ENCODE assay signal across 9 cellular contexts in the genomic region with DNA sequence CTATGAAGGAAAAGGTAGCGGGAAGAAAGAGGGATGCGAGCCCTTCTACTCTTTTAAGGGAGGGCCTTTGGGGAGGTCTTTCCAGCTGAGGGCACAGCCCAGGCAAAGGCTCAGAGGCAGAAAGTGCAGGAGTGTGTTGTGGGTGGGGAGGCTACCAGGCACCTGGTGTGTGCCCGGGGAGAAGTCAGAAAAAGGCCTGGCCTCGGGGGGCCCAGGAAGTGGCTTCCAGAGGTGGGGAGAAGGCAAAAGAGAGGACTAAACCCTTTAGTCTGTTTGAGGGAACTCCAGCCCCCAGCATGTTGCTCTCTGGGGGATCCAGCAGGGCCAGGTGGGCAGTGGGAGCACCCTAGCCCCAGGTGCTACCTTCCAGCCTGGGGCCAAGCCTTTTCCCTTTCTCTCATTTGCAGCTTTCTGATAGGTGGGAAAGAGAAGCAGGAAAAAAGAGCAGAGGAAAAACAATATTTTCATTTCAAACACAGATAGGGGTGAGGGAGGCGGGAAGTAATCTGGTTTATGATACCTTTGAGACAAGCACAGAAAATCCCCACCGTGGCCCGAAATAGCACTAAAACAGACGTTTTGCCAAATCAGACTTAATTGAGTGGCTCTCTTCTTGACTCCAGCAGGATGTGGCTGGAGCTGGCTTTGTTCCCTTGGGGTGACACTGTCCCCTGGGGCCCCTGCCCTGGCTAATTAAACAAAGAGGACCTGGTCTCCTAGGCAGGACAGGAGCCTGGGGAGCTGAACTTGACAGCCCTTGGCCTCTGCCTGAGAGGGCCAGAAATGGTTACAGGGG. TPM values are rescaled to one million over a fixed set of nuclear protein-coding genes. Genes with fewer than 3 reads are reported as not detected.
A peak's percentile ranks its signal among the peaks of the same experiment; 100 is the strongest.
DNase-seq lines count a peak whose midpoint lies in the region; ATAC-seq, FAIRE-seq and TF ChIP-seq lines count a peak whose summit lies in the region.
"Had no signal": no experiment of that assay in that cellular context is flagged by ENCODE, and none has a peak within 500 bp of the region (broad histone marks: within the 10 kb centered on the region; RNA-seq: fewer than 3 reads in every experiment).

No MANE protein-coding gene starts in this region.

- H3K27me3 ChIP-seq in HepG2 (ENCODE audit: control insufficient read depth in 1 of 2, insufficient read depth in 2 of 2, low read length in 2 of 2) (no peaks in the 10 kb centered on the region; a peak in 1 of 5 replicates), right lobe of liver (no peaks in the 10 kb centered on the region)

- ATAC-seq in HepG2 (no peak), right lobe of liver (no peak), left colon (peak; percentile 3)

- no peaks in the 10 kb centered on the region for H3K36me3 ChIP-seq in HepG2 (replicated peaks in 1 of 2; ENCODE audit: control insufficient read depth in 1 of 2, insufficient read depth in 2 of 2, low read length in 2 of 2)
- no peaks in the 10 kb centered on the region for H3K36me3 ChIP-seq in right lobe of liver
- no peaks in the 10 kb centered on the region for H3K36me3 ChIP-seq in SK-N-MC (ENCODE audit: insufficient read depth, low read length)

- no peak for TF ChIP-seq RAD21 in HepG2 (CRISPR knock-in tag; IDR thresholded peaks at IDR 0.05)

- no TSS peak for BruUV-seq in HepG2 (replicated peaks; lab: Mats Ljungman, UMichigan)

- in situ Hi-C loops in HepG2 (cut with HindIII; ENCODE audit: extremely low pct_ligation_motif_present, low pct_unique_long_range_greater_than_20kb): no loop called here

- no peak for DNase-seq in HepG2 (ENCODE audit: low spot score)
- no peak for DNase-seq in right lobe of liver
- DNase-seq in SK-N-MC (ENCODE audit: low read depth, low spot score): no peak
- no peak for DNase-seq in left colon
- no peak for DNase-seq in Kasumi-1 (lab: John Stamatoyannopoulos, UW)
- no peak for DNase-seq in mesenteric fat pad (ENCODE audit: low spot score)
- DNase-seq in GM03348 (ENCODE audit: low spot score): no peak
- no peak for DNase-seq in AG20443 (ENCODE audit: low spot score)
- DNase-seq: NCI-H187 had no signal

- peaks cover 79% of the 10 kb centered on the region for H3K79me2 ChIP-seq in HepG2 (ENCODE audit: insufficient read depth, low read length)

- 49% methylated on average over 8 of the region's 8 CpGs for WGBS in HepG2 (ENCODE audit: low lambda C conversion rate)
- WGBS in right lobe of liver (ENCODE audit: insufficient coverage, low coverage, low lambda C conversion rate, missing lambda C conversion rate): 58% methylated on average over 8 of the region's 8 CpGs

- peaks cover 79% of the 10 kb centered on the region for H3K4me1 ChIP-seq in HepG2 (ENCODE audit: insufficient read depth, low read length)
- peaks cover 0 to 38% (median 13%) of the 10 kb centered on the region in 4 donors for H3K4me1 ChIP-seq in right lobe of liver

- POLR2A ChIA-PET in HepG2 (lab: Yijun Ruan, JAX): interaction anchor here (1.1 to 2.7 kb wide), 3 partner anchors 9 to 28 kb away, joined by 3 to 9 read pairs (median 4); no protein-coding TSS in a partner anchor

- peak overlapping the region in 1 of 3 experiments; percentile 9; a peak in 2 of 6 replicates for H3K4me3 ChIP-seq in HepG2 (replicated peaks in 1 of 3; ENCODE audit: insufficient read depth in 1 of 3, low read depth in 2 of 3, low read length in 3 of 3)
- H3K4me3 ChIP-seq in right lobe of liver: no peak overlapping the region
- no peak overlapping the region for H3K4me3 ChIP-seq in SK-N-MC

- H2AFZ ChIP-seq in HepG2 (ENCODE audit: low read length): no peak overlapping the region

- no peak for TF ChIP-seq CTCF in HepG2 (CRISPR knock-in tag; IDR thresholded peaks at IDR 0.05)
- no peak for TF ChIP-seq CTCF in right lobe of liver (IDR thresholded peaks at IDR 0.05)

- H4K20me1 ChIP-seq in HepG2 (ENCODE audit: insufficient read depth, low read length): peaks cover 14% of the 10 kb centered on the region; the same call in 1 of the 2 replicates

- H3K27ac ChIP-seq in HepG2 (ENCODE audit: extremely low read length, insufficient read depth, low read length): peak overlapping the region; percentile 44
- H3K27ac ChIP-seq in right lobe of liver: peak overlapping the region in 1 of 3 donors; percentile 28
- peak overlapping the region; percentile 49 for H3K27ac ChIP-seq in SK-N-MC

- TF ChIP-seq EP300 in HepG2 (IDR thresholded peaks at IDR 0.05; ENCODE audit: low read depth in 2 of 2, low read length in 2 of 2) (no peak), HepG2 (CRISPR knock-in tag; IDR thresholded peaks at IDR 0.05; ENCODE audit: borderline replicate concordance) (no peak)

- H3K9ac ChIP-seq in HepG2 (ENCODE audit: insufficient read depth, low read depth, low read length): peak overlapping the region; percentile 38; the same call in 1 of the 2 replicates
- H3K9ac ChIP-seq in SK-N-MC (ENCODE audit: insufficient read length): no peak overlapping the region

- intact Hi-C loops in HepG2 (cut with micrococcal nuclease; ENCODE audit: unreplicated experiment): no loop called here
- intact Hi-C loops in right lobe of liver (cut with DNase I): no loop called here
- intact Hi-C loops in left colon (cut with DNase I, micrococcal nuclease): no loop called here

- TF ChIP-seq POLR2A in HepG2 (IDR thresholded peaks at IDR 0.05; ENCODE audit: insufficient read depth in 1 of 2, low read depth in 2 of 2, low read length in 2 of 2) (no peak), right lobe of liver (IDR thresholded peaks at IDR 0.05) (no peak)

- H3K4me2 ChIP-seq in HepG2 (ENCODE audit: low read depth, low read length): peak overlapping the region; percentile 98

- H3K9me3 ChIP-seq in HepG2 (ENCODE audit: low read length) (no peaks in the 10 kb centered on the region), right lobe of liver (no peaks in the 10 kb centered on the region), SK-N-MC (ENCODE audit: low read depth, low read length) (no peaks in the 10 kb centered on the region)

- CTCF ChIA-PET in HepG2 (lab: Yijun Ruan, JAX; ENCODE audit: low intra/inter-chr PET ratio, low total read pairs): no interaction called here

- no peak for FAIRE-seq in HepG2 (lab: Jason Lieb, UNC)

TF ChIP-seq in HepG2, 621 proteins besides CTCF, POLR2A, EP300 and RAD21 (continues in another document):
- peak; percentile 38 for TF ChIP-seq SAP130 (CRISPR knock-in tag; IDR thresholded peaks at IDR 0.05; ENCODE audit: low read depth)
- TF ChIP-seq SOX5 (CRISPR knock-in tag; IDR thresholded peaks at IDR 0.05; ENCODE audit: borderline replicate concordance): 0 out of 2 replicates have a peak, but pooled peaks have one; percentile 23
- no peak for TF ChIP-seq NR2F6 (IDR thresholded peaks at IDR 0.05)
- 0 out of 2 replicates have a peak, but pooled peaks have one; percentile 28 for TF ChIP-seq NR2F6 (CRISPR knock-in tag; IDR thresholded peaks at IDR 0.05)
- no peak for TF ChIP-seq ATF7-NPFF (CRISPR knock-in tag; IDR thresholded peaks at IDR 0.05; ENCODE audit: low read depth)
- TF ChIP-seq PAXIP1 (CRISPR knock-in tag; conservative IDR thresholded peaks at IDR 0.05): 0 out of 2 replicates have a peak, but pooled peaks have one; percentile 35

RNA-seq across cellular contexts. Expression of gene RAI1, which starts 10.4 kb away (rescaled TPM):
- 5.1 and 5.2 TPM in 2 replicates for total RNA-seq in HepG2 (2016; rRNA removed; fragmentation: Illumina TruSeq; extraction: Trizol)
- total RNA-seq in HepG2 (2016; cell fraction: cytosol; rRNA removed; fragmentation: Illumina TruSeq; extraction: Trizol; ENCODE audit: low read depth): 2.6 and 3.4 TPM in 2 replicates
- total RNA-seq in HepG2 (2016; cell fraction: insoluble cytoplasmic fraction; rRNA removed; fragmentation: Illumina TruSeq; extraction: Trizol): 5.2 and 5.4 TPM in 2 replicates
- 4.3 and 5.6 TPM in 2 replicates for total RNA-seq in HepG2 (2016; cell fraction: membrane; rRNA removed; fragmentation: Illumina TruSeq; extraction: Trizol)
- total RNA-seq in HepG2 (2016; cell fraction: nucleus; rRNA removed; fragmentation: Illumina TruSeq; extraction: Trizol): 7.2 and 9.2 TPM in 2 replicates
- polyA plus RNA-seq in HepG2 (2011; rRNA removed): 3.4 and 3.9 TPM in 2 replicates
- 1.9 and 2.7 TPM in 2 replicates for polyA plus RNA-seq in HepG2 (2011; cell fraction: cytosol; rRNA removed)
- 15.5 and 22.7 TPM in 2 replicates for polyA plus RNA-seq in HepG2 (2011; cell fraction: nucleus; rRNA removed)
- polyA plus RNA-seq in HepG2 (2012): 6.0 and 9.1 TPM in 2 replicates
- polyA plus RNA-seq in HepG2 (2016; cell fraction: cytosol; fragmentation: Illumina TruSeq; extraction: Trizol; ENCODE audit: low read depth): 3.8 and 4.7 TPM in 2 replicates
- polyA plus RNA-seq in HepG2 (2016; cell fraction: insoluble cytoplasmic fraction; fragmentation: Illumina TruSeq; extraction: Trizol; ENCODE audit: low read depth): 8.3 and 10.1 TPM in 2 replicates
- polyA plus RNA-seq in HepG2 (2016; cell fraction: membrane; fragmentation: Illumina TruSeq; extraction: Trizol; ENCODE audit: low read depth): 5.1 and 5.2 TPM in 2 replicates
- 24.6 and 26.3 TPM in 2 replicates for polyA plus RNA-seq in HepG2 (2016; cell fraction: nucleus; fragmentation: Illumina TruSeq; extraction: Trizol; ENCODE audit: insufficient read depth, low read depth)
- 7.4 and 12.2 TPM in 2 replicates for polyA minus RNA-seq in HepG2 (2011; rRNA and poly(A)+ RNA removed; ENCODE audit: low replicate concordance)
- 6.2 and 6.7 TPM in 2 replicates for polyA minus RNA-seq in HepG2 (2011; cell fraction: cytosol; rRNA and poly(A)+ RNA removed)
- 9.0 and 12.1 TPM in 2 replicates for polyA minus RNA-seq in HepG2 (2011; cell fraction: nucleus; rRNA and poly(A)+ RNA removed)
- 10 to 100 TPM in 2 of 6 experiments, 1 to 10 TPM in 4; 6.1 to 14.5 (median 8.4) TPM for total RNA-seq in right lobe of liver
- 10 to 100 TPM; 15.8 to 23.8 TPM for total RNA-seq in left colon
- 21.2 TPM for total RNA-seq in mesenteric fat pad
